Comparison of ENCODE assay signal across 1 cellular context in genomic region chr2:65778126-65778525, GRCh38.
TF ChIP-seq lines count a peak whose summit lies in the region.

No MANE protein-coding gene starts in this region.

TF ChIP-seq in IMR-90, 13 proteins besides CTCF, POLR2A, EP300 and RAD21 (continued from another document):
- TF ChIP-seq SMC3 (IDR thresholded peaks at IDR 0.05; ENCODE audit: low read depth, low read length): no peak
